In the genomic region with DNA sequence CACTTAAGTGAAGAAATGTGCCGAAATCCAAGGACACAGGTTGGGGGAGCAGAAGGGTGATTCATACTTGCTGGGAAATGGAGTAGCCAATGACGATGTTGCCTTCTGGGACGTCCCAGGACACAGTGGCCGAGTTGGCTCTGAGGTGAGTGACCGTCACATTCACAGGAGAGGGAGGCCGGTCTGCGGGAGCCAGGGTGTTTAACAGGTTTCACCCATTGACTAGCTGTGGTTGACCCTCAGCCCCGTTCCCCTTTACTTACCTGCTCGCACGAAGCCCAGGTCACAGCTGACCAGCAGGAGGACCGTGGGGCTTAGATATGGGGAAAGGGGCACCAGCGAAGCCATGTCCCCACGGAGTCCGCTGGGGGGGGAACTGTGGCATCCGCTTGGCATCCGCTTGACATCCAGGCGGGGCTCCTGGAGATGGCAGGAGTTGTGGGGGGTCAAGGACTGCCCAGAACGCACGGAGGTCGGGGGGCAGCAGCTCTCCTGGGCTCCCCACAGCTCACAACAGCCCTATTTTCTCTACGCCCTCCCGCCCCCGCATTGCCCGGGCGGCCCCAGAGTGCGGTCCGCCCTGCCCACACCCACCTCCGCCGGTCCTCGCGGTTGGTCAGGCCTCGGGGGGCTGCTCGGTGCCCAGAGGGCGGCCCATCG, we compare ENCODE assay signal across 8 cellular contexts. TPM values are rescaled to one million over a fixed set of nuclear protein-coding genes. Genes with fewer than 3 reads are reported as not detected.
DNase-seq lines count a peak whose midpoint lies in the region; ATAC-seq and FAIRE-seq lines count a peak whose summit lies in the region.

No MANE protein-coding gene starts in this region.

- H3K27me3 Mint-ChIP-seq in effector memory CD8-positive, alpha-beta T cell: peaks cover 51 to 61% of the 10 kb centered on the region in 2 donors

- H3K36me3 Mint-ChIP-seq in effector memory CD8-positive, alpha-beta T cell (ENCODE audit: insufficient read depth): peaks cover 6% of the 10 kb centered on the region

- peak overlapping the region; percentile 59 to 66 for H3K4me3 Mint-ChIP-seq in effector memory CD8-positive, alpha-beta T cell

- no peak for ATAC-seq in effector memory CD8-positive, alpha-beta T cell (replicated peaks)

- FAIRE-seq in urothelium cell line (lab: Jason Lieb, UNC): no peak

- H3K36me3 ChIP-seq in ACC112 (ENCODE audit: insufficient read depth, low read length): no peaks in the 10 kb centered on the region

- peaks cover 19% of the 10 kb centered on the region for H3K4me1 ChIP-seq in ACC112 (ENCODE audit: control insufficient read depth, insufficient read depth, low read length, unreplicated experiment)

- H2AFZ ChIP-seq in ACC112 (ENCODE audit: low read length, unreplicated experiment): peak overlapping the region; percentile 96

- peaks cover 9 to 19% of the 10 kb centered on the region in 2 donors for H3K4me1 Mint-ChIP-seq in effector memory CD8-positive, alpha-beta T cell (ENCODE audit: low read depth in 2 of 2)

- H3K27me3 ChIP-seq in ACC112 (ENCODE audit: insufficient read depth, low read length): no peaks in the 10 kb centered on the region

- H3K4me3 ChIP-seq in ACC112 (ENCODE audit: low read depth, low read length): peak overlapping the region; percentile 91

- peak; percentile 16 for DNase-seq in LHCN-M2 (ENCODE audit: low read depth)
- no peak for DNase-seq in effector memory CD8-positive, alpha-beta T cell
- peak; percentile 21 for DNase-seq in mucosa of gallbladder (ENCODE audit: low spot score)
- peak; percentile 36 for DNase-seq in urothelium cell line (ENCODE audit: low spot score)
- no peak for DNase-seq in COR-L47 (lab: John Stamatoyannopoulos, UW)
- DNase-seq in NCI-H69 (lab: John Stamatoyannopoulos, UW): no peak
- DNase-seq in NCI-H2227 treated with DMSO at 0.1 percent for 48 hours (lab: John Stamatoyannopoulos, UW): no peak

- no peak overlapping the region for H3K27ac ChIP-seq in ACC112 (ENCODE audit: low read depth, low read length)

- H3K79me2 ChIP-seq in ACC112 (ENCODE audit: control insufficient read depth, insufficient read depth, low read length, unreplicated experiment): no peaks in the 10 kb centered on the region

- H3K9me3 Mint-ChIP-seq in effector memory CD8-positive, alpha-beta T cell: no peaks in the 10 kb centered on the region

- no peak overlapping the region for H3K27ac Mint-ChIP-seq in effector memory CD8-positive, alpha-beta T cell

RNA-seq across cellular contexts. Expression of a gene that starts 0.6 kb away (rescaled TPM):
- total RNA-seq in LHCN-M2 (2014; rRNA removed) (25.9 and 29.0 TPM in 2 replicates), mucosa of gallbladder (13.4 TPM)
- polyA plus RNA-seq in LHCN-M2 (2012): 18.7 TPM

RNA-seq across cellular contexts. Expression of a gene that starts 2.2 kb away (rescaled TPM):
- 0.11 and 0.32 TPM in 2 replicates for total RNA-seq in LHCN-M2 (2014; rRNA removed)
- 0.30 TPM for polyA plus RNA-seq in LHCN-M2 (2012)
- total RNA-seq in mucosa of gallbladder: 7.6 TPM

RNA-seq across cellular contexts. Expression of a gene that starts 4.9 kb away (rescaled TPM):
- total RNA-seq in LHCN-M2 (2014; rRNA removed) (5.7 and 7.4 TPM in 2 replicates), mucosa of gallbladder (54.4 TPM)
- polyA plus RNA-seq in LHCN-M2 (2012): 3.7 TPM

RNA-seq across cellular contexts. Expression of a gene that starts 52.2 kb away (rescaled TPM):
- total RNA-seq in LHCN-M2 (2014; rRNA removed) (0.46 TPM in 1 of 2 replicates, not detected in the other), mucosa of gallbladder (65.7 TPM)
- polyA plus RNA-seq in LHCN-M2 (2012): 0.60 TPM

Comparison
In these comparisons a context has a peak if more than half of its experiments do, and no peak if none do; other contexts are left out.
1. DNase-seq: peak in LHCN-M2 (single experiment), mucosa of gallbladder (single experiment) and urothelium cell line (single experiment); none in effector memory CD8-positive, alpha-beta T cell (0 of 3), COR-L47 (single experiment), NCI-H69 (single experiment) and NCI-H2227 treated with DMSO at 0.1 percent for 48 hours (single experiment).